ENCODE assay signal across 8 cellular contexts in the genomic region with DNA sequence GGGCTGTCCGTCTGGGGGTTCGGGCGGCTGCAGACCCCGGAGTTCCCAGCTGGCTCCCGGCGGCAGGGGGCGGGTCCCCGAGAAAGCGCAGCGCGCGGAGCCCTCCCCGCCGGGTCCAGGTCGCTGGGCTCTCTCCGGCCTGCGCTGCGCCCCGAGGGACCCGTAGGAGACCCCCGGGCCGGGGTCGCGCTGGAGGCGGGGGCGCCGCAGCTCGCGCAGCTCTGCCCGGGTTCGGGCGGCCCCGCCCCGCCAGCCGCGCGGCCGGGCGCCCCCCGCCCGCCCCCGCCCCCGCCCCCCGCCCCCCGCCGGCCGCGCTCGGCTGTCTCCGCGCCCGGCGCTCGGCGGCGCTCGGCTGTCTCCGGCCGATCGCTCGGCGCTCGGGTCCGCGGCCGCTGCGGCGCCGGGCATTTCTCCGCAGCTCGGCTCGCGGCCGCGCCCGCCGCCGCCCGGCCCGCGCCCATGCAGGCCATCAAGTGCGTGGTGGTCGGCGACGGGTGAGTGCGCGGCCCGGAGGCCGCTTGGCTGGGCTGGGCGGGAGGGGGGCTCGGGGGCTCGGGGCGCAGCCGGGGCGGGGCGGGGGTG. TPM values are rescaled to one million over a fixed set of nuclear protein-coding genes. Genes with fewer than 3 reads are reported as not detected.
DNase-seq lines count a peak whose midpoint lies in the region; ATAC-seq, FAIRE-seq and TF ChIP-seq lines count a peak whose summit lies in the region.

A gene (plus strand): TSS at position 376 of the 582 bp plus-strand sequence. CDS start 84 bp downstream, at position 460.

- peak within 1 kb of the TSS; percentile 66 for H3K9ac ChIP-seq in HUES64 (ENCODE audit: low read depth, low read length)

- under 1% methylated on average over 76 of the region's 96 CpGs for WGBS in HUES64
- 1% methylated on average over 27 of the region's 96 CpGs for WGBS in prostate gland

- no peak for TF ChIP-seq POLR2A in prostate gland (IDR thresholded peaks at IDR 0.05)

- H3K9me3 ChIP-seq in HUES64 (ENCODE audit: insufficient read depth, low read depth, low read length): no peaks in the 10 kb centered on the region
- no peaks in the 10 kb centered on the region for H3K9me3 ChIP-seq in prostate gland

- no peaks in the 10 kb centered on the region for H3K36me3 ChIP-seq in HUES64 (ENCODE audit: insufficient read depth, low read length)
- H3K36me3 ChIP-seq in prostate gland: no peaks in the 10 kb centered on the region

- DNase-seq in Daoy (ENCODE audit: low read depth) (peak; percentile 67), frontal cortex (ENCODE audit: low spot score in 2 of 2) (peak in 1 of 2 donors; percentile 69), prostate gland (ENCODE audit: low spot score) (no peak), NCI-H446 treated with DMSO at 0.1 percent for 48 hours (lab: John Stamatoyannopoulos, UW) (no peak)
- no peak for DNase-seq in activated CD4-positive, alpha-beta T cell treated with anti-CD3 and anti-CD28 coated beads, Interleukin-2, amount 50 U/mL, for 1 hour

- H3K27me3 ChIP-seq in HUES64 (ENCODE audit: insufficient read depth, low read length) (no peaks in the 10 kb centered on the region), prostate gland (replicated peaks; ENCODE audit: insufficient read depth) (no peaks in the 10 kb centered on the region)

- H3K4me1 ChIP-seq in HUES64 (ENCODE audit: insufficient read depth, low read length): 0 out of 2 replicates have a peak, but pooled peaks cover 5% of the 10 kb centered on the region
- H3K4me1 ChIP-seq in prostate gland (replicated peaks): peaks cover 22% of the 10 kb centered on the region

- H3K4me3 ChIP-seq in HUES64 (ENCODE audit: low read length) (peak within 1 kb of the TSS; percentile 77), WI38 (ENCODE audit: low read depth, low read length) (peak within 1 kb of the TSS; percentile 54), prostate gland (peak within 1 kb of the TSS; percentile 40 to 47)

- H3K27ac ChIP-seq in HUES64 (ENCODE audit: low read depth, low read length) (no peak within 1 kb of the TSS), prostate gland (peak within 1 kb of the TSS; percentile 87 to 88)

- no peak for TF ChIP-seq CTCF in WI38 (IDR thresholded peaks at IDR 0.05; ENCODE audit: low read depth, low read length)
- TF ChIP-seq CTCF in prostate gland (IDR thresholded peaks at IDR 0.05): no peak

- no peak for FAIRE-seq in frontal cortex (lab: Jason Lieb, UNC)

- intact Hi-C loops in prostate gland (cut with DNase I): loop anchor here (2.0 kb wide), 1 partner anchor 123 kb away; no protein-coding TSS in a partner anchor

- ATAC-seq in GM21786 (IDR thresholded peaks at IDR 0.05; ENCODE audit: unreplicated experiment): no peak

RNA-seq across cellular contexts. Expression of the gene that starts here (rescaled TPM):
- 9.3 and 16.9 TPM in 2 replicates for total RNA-seq in Daoy (2014; rRNA removed; shearing (Covaris generic))
- polyA plus RNA-seq in HUES64 (2013, experiment 1 of 2): 73.2 TPM
- 74.7 TPM for polyA plus RNA-seq in HUES64 (2013, experiment 2 of 2)
- total RNA-seq in frontal cortex (110 TPM), prostate gland (10 to 100 TPM; 41.8 to 93.9 TPM)
